Comparison of ENCODE assay signal across 27 cellular contexts in genomic region chrX:139734996-139735395, GRCh38. TPM values are rescaled to one million over a fixed set of nuclear protein-coding genes. Genes with fewer than 3 reads are reported as not detected.
"Had no signal": no experiment of that assay in that cellular context is flagged by ENCODE, and none has a peak within 500 bp of the region (broad histone marks: within the 10 kb centered on the region; RNA-seq: fewer than 3 reads in every experiment).

No MANE protein-coding gene starts in this region.

- H3K4me1 Mint-ChIP-seq: memory B cell had no signal

- H3K27me3 Mint-ChIP-seq: memory B cell; naive thymus-derived CD4-positive, alpha-beta T cell had no signal

- H3K4me1 ChIP-seq: esophagus muscularis mucosa, gastrocnemius medialis, heart right ventricle, left lung, lower lobe of right lung had no signal

- H3K27ac ChIP-seq: coronary artery, dorsolateral prefrontal cortex, esophagus muscularis mucosa, gastrocnemius medialis, heart right ventricle, left lung, lower lobe of right lung had no signal

- H3K36me3 ChIP-seq: gastrocnemius medialis, left lung, lower lobe of right lung had no signal

- H3K9me3 ChIP-seq: esophagus muscularis mucosa, gastrocnemius medialis, heart right ventricle, left lung, lower lobe of right lung had no signal

- DNase-seq: dermis blood vessel endothelial cell; dorsolateral prefrontal cortex; effector CD4-positive, alpha-beta T cell; effector memory CD4-positive, alpha-beta T cell; endodermal cell; foreskin melanocyte; gastrocnemius medialis; glutamatergic neuron; head of caudate nucleus; heart right ventricle; hippocampal formation; left cardiac atrium; left lung; left ventricle myocardium superior; lower lobe of right lung; mesendoderm; midbrain; naive thymus-derived CD4-positive, alpha-beta T cell had no signal

- H3K4me3 Mint-ChIP-seq: endodermal cell; memory B cell; naive thymus-derived CD4-positive, alpha-beta T cell had no signal

- ATAC-seq: gastrocnemius medialis; heart right ventricle; left cardiac atrium; left lung; left ventricle myocardium superior; lower lobe of right lung; naive thymus-derived CD4-positive, alpha-beta T cell had no signal

- H3K27ac Mint-ChIP-seq: endodermal cell; memory B cell; naive thymus-derived CD4-positive, alpha-beta T cell had no signal

- H3K27me3 ChIP-seq: esophagus muscularis mucosa, gastrocnemius medialis, left lung had no signal

- FAIRE-seq: colon, endometrium, islet of Langerhans, keratinocyte had no signal

- H3K9me3 Mint-ChIP-seq: endodermal cell; memory B cell; naive thymus-derived CD4-positive, alpha-beta T cell had no signal

- H3K4me3 ChIP-seq: coronary artery, dorsolateral prefrontal cortex, esophagus muscularis mucosa, gastrocnemius medialis, heart right ventricle, left lung, lower lobe of right lung had no signal

RNA-seq across cellular contexts. Expression of gene MCF2, which starts 27.0 kb away (rescaled TPM):
- total RNA-seq: dermis blood vessel endothelial cell, gastrocnemius medialis, kidney epithelial cell, lower lobe of right lung, lung microvascular endothelial cell had no signal
- polyA plus RNA-seq: naive thymus-derived CD4-positive, alpha-beta T cell had no signal
